Comparison of ENCODE assay signal across 8 cellular contexts in the genomic region with DNA sequence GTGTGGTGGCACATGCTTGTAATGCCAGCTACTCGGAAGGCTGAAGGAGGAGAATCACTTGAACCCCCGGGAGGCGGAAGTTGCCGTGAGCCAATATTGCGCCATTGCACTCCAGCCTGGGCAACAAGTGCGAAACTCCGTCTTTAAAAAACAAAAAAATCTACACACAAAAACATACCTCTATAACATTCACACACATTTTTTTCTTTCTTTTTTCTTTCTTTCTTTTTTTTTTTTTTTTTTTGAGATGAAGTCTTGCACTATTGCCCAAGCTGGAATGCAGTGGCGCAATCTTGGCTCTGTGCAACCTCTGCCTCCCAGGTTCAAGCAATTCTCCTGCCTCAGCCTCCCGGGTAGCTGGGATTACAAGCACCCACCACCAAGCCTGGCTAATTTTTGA. TPM values are rescaled to one million over a fixed set of nuclear protein-coding genes. Genes with fewer than 3 reads are reported as not detected.
DNase-seq lines count a peak whose midpoint lies in the region; ATAC-seq and TF ChIP-seq lines count a peak whose summit lies in the region.
"Not testable (repeated sequence)": the region's sequence is repeated elsewhere in the genome, so short reads cannot be mapped to it uniquely, and the experiment has no call there.

No MANE protein-coding gene starts in this region.

- not testable (repeated sequence) for TF ChIP-seq POLR2A in NB4 (IDR thresholded peaks at IDR 0.05; ENCODE audit: extremely low read depth, insufficient read length)

- H3K4me3 ChIP-seq in NB4 (ENCODE audit: low read depth, low read length), result peak overlapping the region; percentile 17
- H3K4me3 ChIP-seq in adipocyte (ENCODE audit: low read length); upper lobe of right lung: not testable (repeated sequence)
- H3K4me3 ChIP-seq in neutrophil (ENCODE audit: low read depth in 1 of 2, low read length in 1 of 2), result peak overlapping the region; percentile 48 to 57

- ATAC-seq in upper lobe of right lung, result peak; percentile 57

- DNase-seq in HCEC 1CT, result peak; percentile 11
- DNase-seq in NB4 (ENCODE audit: low read depth), result peak; percentile 86
- peak; percentile 53 for DNase-seq in SKM-1 treated with dmso at 0.1 percent for 144 hours (lab: John Stamatoyannopoulos, UW; ENCODE audit: unreplicated experiment)
- peak; percentile 53 for DNase-seq in adipocyte (ENCODE audit: low read depth)
- DNase-seq in fibroblast of gingiva (ENCODE audit: low read depth), result peak; percentile 48
- peak; percentile 57 for DNase-seq in iris pigment epithelial cell (ENCODE audit: low read depth)
- DNase-seq in upper lobe of right lung, result peak; percentile 85

- intact Hi-C loops in upper lobe of right lung (cut with DNase I), result not testable (repeated sequence)

- H3K9ac ChIP-seq in adipocyte (ENCODE audit: low read length), result not testable (repeated sequence)

- H3K27ac ChIP-seq in neutrophil, result peak overlapping the region; percentile 94
- peak overlapping the region; percentile 61 for H3K27ac ChIP-seq in upper lobe of right lung

- TF ChIP-seq CTCF in NB4 (IDR thresholded peaks at IDR 0.05; ENCODE audit: low read depth, low read length); neutrophil (IDR thresholded peaks at IDR 0.05); upper lobe of right lung (IDR thresholded peaks at IDR 0.05): not testable (repeated sequence)

- H3K9me3 ChIP-seq in adipocyte (ENCODE audit: control insufficient read depth, low read length); neutrophil; upper lobe of right lung: not testable (repeated sequence)

- H3K4me1 ChIP-seq in adipocyte (ENCODE audit: control insufficient read depth, insufficient read depth, low read length) (peaks cover 18% of the 10 kb centered on the region), neutrophil (ENCODE audit: control insufficient read depth in 1 of 2, insufficient read depth in 1 of 2, low read depth in 1 of 2, low read length in 1 of 2) (peaks cover 94 to 100% of the 10 kb centered on the region in 2 experiments), upper lobe of right lung (peaks cover 28% of the 10 kb centered on the region)

- H3K27me3 ChIP-seq in adipocyte (replicated peaks; ENCODE audit: control insufficient read depth, insufficient read depth, low read length); neutrophil; upper lobe of right lung: not testable (repeated sequence)

- not testable (repeated sequence) for H3K36me3 ChIP-seq in adipocyte (ENCODE audit: control insufficient read depth, insufficient read depth, low read length, severe bottlenecking); upper lobe of right lung
- peaks cover 17% of the 10 kb centered on the region for H3K36me3 ChIP-seq in neutrophil

RNA-seq across cellular contexts. Expression of a gene that starts 9.6 kb away (rescaled TPM):
- total RNA-seq in upper lobe of right lung, result 20.1 TPM

RNA-seq across cellular contexts. Expression of a gene that starts 16.9 kb away (rescaled TPM):
- 1.1 TPM for total RNA-seq in upper lobe of right lung

Comparison
In these comparisons a context has a peak if more than half of its experiments do, and no peak if none do; other contexts are left out.
1. DNase-seq: peak in every context shown above with its lines; median percentile 86 in NB4; 85 in upper lobe of right lung; 57 in iris pigment epithelial cell; 53 in SKM-1 treated with dmso at 0.1 percent for 144 hours; 53 in adipocyte; 48 in fibroblast of gingiva; 11 in HCEC 1CT.